Comparison of ENCODE assay signal across 8 cellular contexts in the genomic region with DNA sequence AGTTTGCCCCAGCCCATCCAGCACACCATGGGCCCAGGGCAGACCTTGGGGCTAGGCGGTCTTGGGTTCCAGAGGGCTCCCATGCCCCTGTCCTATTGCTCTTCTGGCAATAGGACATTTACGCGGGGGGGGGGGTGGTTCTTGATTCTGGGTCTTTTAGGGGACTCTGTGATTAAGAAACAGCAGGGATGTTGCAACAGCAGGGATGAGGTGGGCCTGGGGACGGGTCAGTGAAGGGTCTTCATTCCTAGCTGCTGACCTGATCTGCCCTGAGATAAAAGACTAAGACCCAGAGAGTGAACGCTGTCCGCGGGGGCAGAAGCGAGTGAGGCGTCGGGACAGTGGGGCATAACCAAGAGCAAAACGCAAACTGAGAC. TPM values are rescaled to one million over a fixed set of nuclear protein-coding genes. Genes with fewer than 3 reads are reported as not detected.
A peak's percentile ranks its signal among the peaks of the same experiment; 100 is the strongest.
DNase-seq lines count a peak whose midpoint lies in the region; ATAC-seq and TF ChIP-seq lines count a peak whose summit lies in the region.
"Had no signal": no experiment of that assay in that cellular context is flagged by ENCODE, and none has a peak within 500 bp of the region (broad histone marks: within the 10 kb centered on the region; RNA-seq: fewer than 3 reads in every experiment).

No MANE protein-coding gene starts in this region.

- peaks cover 32% of the 10 kb centered on the region for H3K27me3 Mint-ChIP-seq in IgD-negative memory B cell

- H3K36me3 ChIP-seq in adipocyte (ENCODE audit: control insufficient read depth, insufficient read depth, low read length, severe bottlenecking) (no peaks in the 10 kb centered on the region), kidney epithelial cell (ENCODE audit: control insufficient read depth, insufficient read depth, low read length) (no peaks in the 10 kb centered on the region), stomach smooth muscle (ENCODE audit: control insufficient read depth in 2 of 2, insufficient read depth in 2 of 2, low read length in 2 of 2) (no peaks in the 10 kb centered on the region)

- no peaks in the 10 kb centered on the region for H3K9me3 Mint-ChIP-seq in IgD-negative memory B cell

- H3K27me3 ChIP-seq in adipocyte (replicated peaks; ENCODE audit: control insufficient read depth, insufficient read depth, low read length), result no peaks in the 10 kb centered on the region
- peaks cover 6% of the 10 kb centered on the region for H3K27me3 ChIP-seq in kidney epithelial cell (ENCODE audit: control insufficient read depth, insufficient read depth, low read length)
- H3K27me3 ChIP-seq in stomach smooth muscle (ENCODE audit: control insufficient read depth in 1 of 2, insufficient read depth in 2 of 2, low read length in 2 of 2), result peaks cover 0 to 9% of the 10 kb centered on the region in 2 donors

- H3K4me3 Mint-ChIP-seq in IgD-negative memory B cell, result peak overlapping the region in 3 of 4 donors; percentile 45 to 85 (median 49)

- H3K36me3 Mint-ChIP-seq in IgD-negative memory B cell, result no peaks in the 10 kb centered on the region

- H3K9me3 ChIP-seq in adipocyte (ENCODE audit: control insufficient read depth, low read length), result no peaks in the 10 kb centered on the region
- no peaks in the 10 kb centered on the region for H3K9me3 ChIP-seq in stomach smooth muscle (ENCODE audit: control insufficient read depth in 2 of 2, low read length in 2 of 2)

- peaks cover 0 to 5% (median 2%) of the 10 kb centered on the region in 3 donors for H3K4me1 Mint-ChIP-seq in IgD-negative memory B cell

- no peak overlapping the region for H3K27ac ChIP-seq in stomach smooth muscle (ENCODE audit: low read length)

- no peak for TF ChIP-seq CTCF in kidney epithelial cell (IDR thresholded peaks at IDR 0.05; ENCODE audit: insufficient read depth, low read length, poor library complexity, severe bottlenecking)

- ATAC-seq in GM18873 (IDR thresholded peaks at IDR 0.05; ENCODE audit: low FRiP score, unreplicated experiment), result no peak

- DNase-seq in adipocyte (ENCODE audit: low read depth) (no peak), kidney epithelial cell (ENCODE audit: low read depth) (no peak), Ammon's horn (ENCODE audit: low spot score) (no peak)
- DNase-seq in stimulated activated CD4-positive, alpha-beta T cell treated with anti-CD3 and anti-CD28 coated beads, Interleukin-4, amount 100 ng/mL, for 24 hours, result no peak

- H3K4me1 ChIP-seq in adipocyte (ENCODE audit: control insufficient read depth, insufficient read depth, low read length) (peaks cover 30% of the 10 kb centered on the region), stomach smooth muscle (ENCODE audit: control insufficient read depth, insufficient read depth, low read length) (peaks cover 37% of the 10 kb centered on the region)

- no peak overlapping the region for H3K27ac Mint-ChIP-seq in IgD-negative memory B cell

- H3K4me3 ChIP-seq in adipocyte (ENCODE audit: low read length) (peak overlapping the region; percentile 87), kidney epithelial cell (ENCODE audit: low read depth, low read length) (peak overlapping the region; percentile 60), stomach smooth muscle (ENCODE audit: low read length in 2 of 2) (peak overlapping the region; percentile 76 to 82)

- H3K9ac ChIP-seq in adipocyte (ENCODE audit: low read length), result peak overlapping the region; percentile 93
- H3K9ac ChIP-seq in stomach smooth muscle (ENCODE audit: low read length in 2 of 2), result no peak overlapping the region

RNA-seq across cellular contexts. Expression of gene ADAMTS15, which starts 0.4 kb away (rescaled TPM):
- not detected for polyA plus RNA-seq in IgD-negative memory B cell
- total RNA-seq in kidney epithelial cell, result 3.9 and 4.2 TPM in 2 replicates
- total RNA-seq: T-helper 1 cell treated with Interleukin-12 subunit alpha and Interleukin-12 subunit beta and Interleukin-4 antibody, amounts not matched to agents 30 ng/mL and 1 ng/mL, for 36 hours had no signal

RNA-seq across cellular contexts. Expression of gene ADAMTS8, which starts 19.6 kb away (rescaled TPM):
- polyA plus RNA-seq in IgD-negative memory B cell, result not detected
- not detected in 2 replicates for total RNA-seq in kidney epithelial cell
- total RNA-seq: T-helper 1 cell treated with Interleukin-12 subunit alpha and Interleukin-12 subunit beta and Interleukin-4 antibody, amounts not matched to agents 30 ng/mL and 1 ng/mL, for 36 hours had no signal
